ENCODE assay signal across 1 cellular context in genomic region chr11:43358308-43358669, GRCh38.
A peak's percentile ranks its signal among the peaks of the same experiment; 100 is the strongest.
TF ChIP-seq lines count a peak whose summit lies in the region.

No MANE protein-coding gene starts in this region.

TF ChIP-seq in GM12878, 131 proteins besides CTCF, POLR2A, EP300 and RAD21 (continued from another document):
- TF ChIP-seq RELB (IDR thresholded peaks at IDR 0.05; ENCODE audit: low read depth) (no peak), NR2C1 (IDR thresholded peaks at IDR 0.05) (no peak), MLLT1 (IDR thresholded peaks at IDR 0.05) (peak; percentile 97), MAX (IDR thresholded peaks at IDR 0.05; ENCODE audit: low read depth, low read length) (0 out of 2 replicates have a peak, but pooled peaks have one; percentile 2), ETV6 (conservative IDR thresholded peaks at IDR 0.05 in 1 of 2, IDR thresholded peaks at IDR 0.05 in 1 of 2; ENCODE audit: borderline replicate concordance in 1 of 2, low read depth in 1 of 2) (no peak), MEF2B (IDR thresholded peaks at IDR 0.05; ENCODE audit: partially characterized antibody, poor library complexity, severe bottlenecking) (no peak), CUX1 (IDR thresholded peaks at IDR 0.05; ENCODE audit: insufficient replicate concordance, low read depth, low read length) (no peak), NR2C2 (IDR thresholded peaks at IDR 0.05; ENCODE audit: borderline replicate concordance, control insufficient read depth, insufficient read length, low read depth) (no peak), ZBTB4 (CRISPR knock-in tag; IDR thresholded peaks at IDR 0.05) (no peak)
TF ChIP-seq in GM12878: peak in this region for 2.
